In genomic region chr16:11792404-11793260, GRCh38 we compare ENCODE assay signal across 8 cellular contexts. TPM values are rescaled to one million over a fixed set of nuclear protein-coding genes. Genes with fewer than 3 reads are reported as not detected.
DNase-seq lines count a peak whose midpoint lies in the region; ATAC-seq and TF ChIP-seq lines count a peak whose summit lies in the region.
"Had no signal": no experiment of that assay in that cellular context is flagged by ENCODE, and none has a peak within 500 bp of the region (broad histone marks: within the 10 kb centered on the region; RNA-seq: fewer than 3 reads in every experiment).

No MANE protein-coding gene starts in this region.

- H4K20me1 ChIP-seq in MM.1S (ENCODE audit: insufficient read depth, low read length): peaks cover 20% of the 10 kb centered on the region

- H3K27ac ChIP-seq in MM.1S (ENCODE audit: low read length): peak overlapping the region; percentile 45; the same call in 1 of the 2 replicates

- DNase-seq in MM.1S (peak; percentile 48), NCI-H510A (lab: John Stamatoyannopoulos, UW) (peak; percentile 91), midbrain (lab: John Stamatoyannopoulos, UW) (no peak), NOMO-1 treated with dmso at 0.1 percent for 144 hours (lab: John Stamatoyannopoulos, UW; ENCODE audit: unreplicated experiment) (no peak)
- DNase-seq in effector CD4-positive, alpha-beta T cell: peak; percentile 37
- DNase-seq: activated CD8-positive, alpha-beta memory T cell treated with anti-CD3 and anti-CD28 coated beads, Interleukin-2, amount 50 U/mL, for 4 hours had no signal

- H2AFZ ChIP-seq in MM.1S (ENCODE audit: low read length): no peak overlapping the region

- H3K4me3 ChIP-seq in MM.1S (ENCODE audit: low read length): 0 out of 2 replicates have a peak overlapping the region, but pooled peaks have one; percentile 8
- peak overlapping the region; percentile 1 for H3K4me3 ChIP-seq in skeletal muscle satellite cell (ENCODE audit: low read length)

- H3K9ac ChIP-seq in MM.1S (ENCODE audit: low read length) (0 out of 2 replicates have a peak overlapping the region, but pooled peaks have one; percentile 8), skeletal muscle satellite cell (ENCODE audit: low read depth, low read length) (no peak overlapping the region)

- H3K36me3 ChIP-seq in MM.1S (replicated peaks; ENCODE audit: insufficient read depth, low read length) (no peaks in the 10 kb centered on the region; the same call in 1 of the 2 replicates), skeletal muscle satellite cell (ENCODE audit: insufficient read depth, low read length) (peaks cover 23% of the 10 kb centered on the region)

- ATAC-seq in HG03354 (IDR thresholded peaks at IDR 0.05; ENCODE audit: poor library complexity, severe bottlenecking, unreplicated experiment): no peak

- no peak for TF ChIP-seq CTCF in MM.1S (IDR thresholded peaks at IDR 0.05; ENCODE audit: low read length)

- no peaks in the 10 kb centered on the region for H3K27me3 ChIP-seq in MM.1S (replicated peaks; ENCODE audit: insufficient read depth, low read length)
- H3K27me3 ChIP-seq in skeletal muscle satellite cell (ENCODE audit: control insufficient read depth, insufficient read depth, low read length): no peaks in the 10 kb centered on the region

- peaks cover 93% of the 10 kb centered on the region for H3K79me2 ChIP-seq in MM.1S (ENCODE audit: low read length)

- H3K9me3 ChIP-seq in MM.1S (replicated peaks; ENCODE audit: insufficient read depth, low read length): no peaks in the 10 kb centered on the region
- no peaks in the 10 kb centered on the region for H3K9me3 ChIP-seq in skeletal muscle satellite cell (replicated peaks; ENCODE audit: low read length)

- H3K4me2 ChIP-seq in MM.1S (ENCODE audit: low read depth, low read length): peak overlapping the region; percentile 29
- H3K4me2 ChIP-seq in skeletal muscle satellite cell (ENCODE audit: low read length): no peak overlapping the region

- no peaks in the 10 kb centered on the region for H3K9me2 ChIP-seq in MM.1S (replicated peaks; ENCODE audit: insufficient read depth, low read length)

- H3F3A ChIP-seq in MM.1S (ENCODE audit: insufficient read depth, low read length): peaks cover 19% of the 10 kb centered on the region

- H3K4me1 ChIP-seq in MM.1S (ENCODE audit: low read length): 0 out of 2 replicates have a peak, but pooled peaks cover 11% of the 10 kb centered on the region
- peaks cover 42% of the 10 kb centered on the region for H3K4me1 ChIP-seq in skeletal muscle satellite cell (ENCODE audit: control insufficient read depth, insufficient read depth, low read length)

RNA-seq across cellular contexts. Expression of gene ZC3H7A, which starts 4.4 kb away (rescaled TPM):
- total RNA-seq in skeletal muscle satellite cell (2012; rRNA removed): 25.9 and 26.9 TPM in 2 replicates

RNA-seq across cellular contexts. Expression of gene TXNDC11, which starts 50.0 kb away (rescaled TPM):
- total RNA-seq in skeletal muscle satellite cell (2012; rRNA removed): 25.6 and 32.4 TPM in 2 replicates

RNA-seq across cellular contexts. Expression of gene RSL1D1, which starts 58.7 kb away (rescaled TPM):
- 170 and 199 TPM in 2 replicates for total RNA-seq in skeletal muscle satellite cell (2012; rRNA removed)

Comparison
In these comparisons a context has a peak if more than half of its experiments do, and no peak if none do; other contexts are left out.
1. DNase-seq: peak in MM.1S (single experiment), NCI-H510A (single experiment) and effector CD4-positive, alpha-beta T cell (single experiment); none in midbrain (single experiment) and NOMO-1 treated with dmso at 0.1 percent for 144 hours (single experiment).